ENCODE assay signal across 1 cellular context in the genomic region with DNA sequence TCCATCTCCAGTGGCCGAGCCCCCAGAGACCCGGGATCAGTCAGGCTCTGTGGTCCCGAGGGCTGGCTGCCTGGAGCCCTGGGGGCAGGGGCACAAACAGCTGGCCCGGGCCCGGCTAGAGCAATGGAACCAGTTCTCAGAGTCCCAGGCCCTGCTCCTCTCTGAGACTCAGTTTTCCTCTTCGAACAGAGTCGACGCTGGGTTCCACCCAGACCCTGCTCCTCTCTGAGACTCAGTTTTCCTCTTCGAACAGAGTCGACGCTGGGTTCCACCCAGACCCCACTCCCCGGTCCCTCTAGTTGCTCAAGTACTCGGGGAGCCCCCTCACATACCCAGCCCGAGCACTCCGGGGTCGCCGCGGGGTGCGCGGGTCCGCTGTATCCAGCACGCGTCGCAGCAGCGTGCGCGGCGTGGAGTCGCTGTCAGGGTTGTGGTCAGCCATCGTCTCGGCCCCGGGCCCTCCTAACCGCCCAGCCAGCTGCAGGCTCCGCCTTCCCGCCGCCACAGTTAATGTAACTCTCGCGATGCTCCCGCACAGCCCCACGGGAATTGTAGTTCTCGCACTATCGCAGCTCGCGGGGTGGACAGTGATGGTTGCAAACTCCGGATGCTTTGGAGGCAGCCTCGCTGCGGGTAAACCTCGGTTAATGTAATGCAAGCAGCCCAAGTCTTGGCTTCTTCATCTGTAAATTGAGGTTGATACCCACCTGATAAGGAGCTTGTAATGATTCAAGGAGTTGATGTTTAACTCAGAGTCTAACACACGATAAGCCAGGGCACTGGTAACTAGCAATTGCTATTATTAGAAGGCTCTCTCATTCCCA.
A peak's percentile ranks its signal among the peaks of the same experiment; 100 is the strongest.
TF ChIP-seq lines count a peak whose summit lies in the region.

No MANE protein-coding gene starts in this region.

TF ChIP-seq in WTC11, 78 proteins besides CTCF, POLR2A, EP300 and RAD21 (continued from another document and continues in another):
- TF ChIP-seq, protein P1, sequence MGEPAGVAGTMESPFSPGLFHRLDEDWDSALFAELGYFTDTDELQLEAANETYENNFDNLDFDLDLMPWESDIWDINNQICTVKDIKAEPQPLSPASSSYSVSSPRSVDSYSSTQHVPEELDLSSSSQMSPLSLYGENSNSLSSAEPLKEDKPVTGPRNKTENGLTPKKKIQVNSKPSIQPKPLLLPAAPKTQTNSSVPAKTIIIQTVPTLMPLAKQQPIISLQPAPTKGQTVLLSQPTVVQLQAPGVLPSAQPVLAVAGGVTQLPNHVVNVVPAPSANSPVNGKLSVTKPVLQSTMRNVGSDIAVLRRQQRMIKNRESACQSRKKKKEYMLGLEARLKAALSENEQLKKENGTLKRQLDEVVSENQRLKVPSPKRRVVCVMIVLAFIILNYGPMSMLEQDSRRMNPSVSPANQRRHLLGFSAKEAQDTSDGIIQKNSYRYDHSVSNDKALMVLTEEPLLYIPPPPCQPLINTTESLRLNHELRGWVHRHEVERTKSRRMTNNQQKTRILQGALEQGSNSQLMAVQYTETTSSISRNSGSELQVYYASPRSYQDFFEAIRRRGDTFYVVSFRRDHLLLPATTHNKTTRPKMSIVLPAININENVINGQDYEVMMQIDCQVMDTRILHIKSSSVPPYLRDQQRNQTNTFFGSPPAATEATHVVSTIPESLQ (CRISPR knock-in tag; IDR thresholded peaks at IDR 0.05): no peak
- no peak for TF ChIP-seq NR2C2 (CRISPR knock-in tag; IDR thresholded peaks at IDR 0.05)
- TF ChIP-seq, protein P2, sequence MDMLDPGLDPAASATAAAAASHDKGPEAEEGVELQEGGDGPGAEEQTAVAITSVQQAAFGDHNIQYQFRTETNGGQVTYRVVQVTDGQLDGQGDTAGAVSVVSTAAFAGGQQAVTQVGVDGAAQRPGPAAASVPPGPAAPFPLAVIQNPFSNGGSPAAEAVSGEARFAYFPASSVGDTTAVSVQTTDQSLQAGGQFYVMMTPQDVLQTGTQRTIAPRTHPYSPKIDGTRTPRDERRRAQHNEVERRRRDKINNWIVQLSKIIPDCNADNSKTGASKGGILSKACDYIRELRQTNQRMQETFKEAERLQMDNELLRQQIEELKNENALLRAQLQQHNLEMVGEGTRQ (CRISPR knock-in tag; IDR thresholded peaks at IDR 0.05): no peak
- no peak for TF ChIP-seq ZNF396 (CRISPR knock-in tag; IDR thresholded peaks at IDR 0.05; ENCODE audit: borderline replicate concordance)
- TF ChIP-seq, protein P3, sequence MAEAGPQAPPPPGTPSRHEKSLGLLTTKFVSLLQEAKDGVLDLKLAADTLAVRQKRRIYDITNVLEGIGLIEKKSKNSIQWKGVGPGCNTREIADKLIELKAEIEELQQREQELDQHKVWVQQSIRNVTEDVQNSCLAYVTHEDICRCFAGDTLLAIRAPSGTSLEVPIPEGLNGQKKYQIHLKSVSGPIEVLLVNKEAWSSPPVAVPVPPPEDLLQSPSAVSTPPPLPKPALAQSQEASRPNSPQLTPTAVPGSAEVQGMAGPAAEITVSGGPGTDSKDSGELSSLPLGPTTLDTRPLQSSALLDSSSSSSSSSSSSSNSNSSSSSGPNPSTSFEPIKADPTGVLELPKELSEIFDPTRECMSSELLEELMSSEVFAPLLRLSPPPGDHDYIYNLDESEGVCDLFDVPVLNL (CRISPR knock-in tag; IDR thresholded peaks at IDR 0.05; ENCODE audit: borderline replicate concordance, low read depth): no peak
- TF ChIP-seq ZNF671 (CRISPR knock-in tag; IDR thresholded peaks at IDR 0.05): no peak
- no peak for TF ChIP-seq JUN (CRISPR knock-in tag; IDR thresholded peaks at IDR 0.05)
- no peak for TF ChIP-seq ZNF423 (CRISPR knock-in tag; IDR thresholded peaks at IDR 0.05)
- TF ChIP-seq ZNF416 (CRISPR knock-in tag; IDR thresholded peaks at IDR 0.05): no peak
- TF ChIP-seq, protein P4, sequence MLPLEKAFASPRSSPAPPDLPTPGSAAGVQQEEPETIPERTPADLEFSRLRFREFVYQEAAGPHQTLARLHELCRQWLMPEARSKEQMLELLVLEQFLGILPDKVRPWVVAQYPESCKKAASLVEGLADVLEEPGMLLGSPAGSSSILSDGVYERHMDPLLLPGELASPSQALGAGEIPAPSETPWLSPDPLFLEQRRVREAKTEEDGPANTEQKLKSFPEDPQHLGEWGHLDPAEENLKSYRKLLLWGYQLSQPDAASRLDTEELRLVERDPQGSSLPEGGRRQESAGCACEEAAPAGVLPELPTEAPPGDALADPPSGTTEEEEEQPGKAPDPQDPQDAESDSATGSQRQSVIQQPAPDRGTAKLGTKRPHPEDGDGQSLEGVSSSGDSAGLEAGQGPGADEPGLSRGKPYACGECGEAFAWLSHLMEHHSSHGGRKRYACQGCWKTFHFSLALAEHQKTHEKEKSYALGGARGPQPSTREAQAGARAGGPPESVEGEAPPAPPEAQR (CRISPR knock-in tag; IDR thresholded peaks at IDR 0.05): no peak
- TF ChIP-seq TP53 (CRISPR knock-in tag; IDR thresholded peaks at IDR 0.05): no peak
- TF ChIP-seq, protein P5, sequence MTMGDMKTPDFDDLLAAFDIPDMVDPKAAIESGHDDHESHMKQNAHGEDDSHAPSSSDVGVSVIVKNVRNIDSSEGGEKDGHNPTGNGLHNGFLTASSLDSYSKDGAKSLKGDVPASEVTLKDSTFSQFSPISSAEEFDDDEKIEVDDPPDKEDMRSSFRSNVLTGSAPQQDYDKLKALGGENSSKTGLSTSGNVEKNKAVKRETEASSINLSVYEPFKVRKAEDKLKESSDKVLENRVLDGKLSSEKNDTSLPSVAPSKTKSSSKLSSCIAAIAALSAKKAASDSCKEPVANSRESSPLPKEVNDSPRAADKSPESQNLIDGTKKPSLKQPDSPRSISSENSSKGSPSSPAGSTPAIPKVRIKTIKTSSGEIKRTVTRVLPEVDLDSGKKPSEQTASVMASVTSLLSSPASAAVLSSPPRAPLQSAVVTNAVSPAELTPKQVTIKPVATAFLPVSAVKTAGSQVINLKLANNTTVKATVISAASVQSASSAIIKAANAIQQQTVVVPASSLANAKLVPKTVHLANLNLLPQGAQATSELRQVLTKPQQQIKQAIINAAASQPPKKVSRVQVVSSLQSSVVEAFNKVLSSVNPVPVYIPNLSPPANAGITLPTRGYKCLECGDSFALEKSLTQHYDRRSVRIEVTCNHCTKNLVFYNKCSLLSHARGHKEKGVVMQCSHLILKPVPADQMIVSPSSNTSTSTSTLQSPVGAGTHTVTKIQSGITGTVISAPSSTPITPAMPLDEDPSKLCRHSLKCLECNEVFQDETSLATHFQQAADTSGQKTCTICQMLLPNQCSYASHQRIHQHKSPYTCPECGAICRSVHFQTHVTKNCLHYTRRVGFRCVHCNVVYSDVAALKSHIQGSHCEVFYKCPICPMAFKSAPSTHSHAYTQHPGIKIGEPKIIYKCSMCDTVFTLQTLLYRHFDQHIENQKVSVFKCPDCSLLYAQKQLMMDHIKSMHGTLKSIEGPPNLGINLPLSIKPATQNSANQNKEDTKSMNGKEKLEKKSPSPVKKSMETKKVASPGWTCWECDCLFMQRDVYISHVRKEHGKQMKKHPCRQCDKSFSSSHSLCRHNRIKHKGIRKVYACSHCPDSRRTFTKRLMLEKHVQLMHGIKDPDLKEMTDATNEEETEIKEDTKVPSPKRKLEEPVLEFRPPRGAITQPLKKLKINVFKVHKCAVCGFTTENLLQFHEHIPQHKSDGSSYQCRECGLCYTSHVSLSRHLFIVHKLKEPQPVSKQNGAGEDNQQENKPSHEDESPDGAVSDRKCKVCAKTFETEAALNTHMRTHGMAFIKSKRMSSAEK (CRISPR knock-in tag; IDR thresholded peaks at IDR 0.05; ENCODE audit: borderline replicate concordance): no peak
- TF ChIP-seq ZNF232 (CRISPR knock-in tag; IDR thresholded peaks at IDR 0.05): no peak
- TF ChIP-seq TEAD4 (CRISPR knock-in tag; IDR thresholded peaks at IDR 0.05): no peak
- no peak for TF ChIP-seq FOXJ3 (CRISPR knock-in tag; IDR thresholded peaks at IDR 0.05; ENCODE audit: borderline replicate concordance)
- TF ChIP-seq RORB (CRISPR knock-in tag; IDR thresholded peaks at IDR 0.05): no peak
- TF ChIP-seq, protein P6, sequence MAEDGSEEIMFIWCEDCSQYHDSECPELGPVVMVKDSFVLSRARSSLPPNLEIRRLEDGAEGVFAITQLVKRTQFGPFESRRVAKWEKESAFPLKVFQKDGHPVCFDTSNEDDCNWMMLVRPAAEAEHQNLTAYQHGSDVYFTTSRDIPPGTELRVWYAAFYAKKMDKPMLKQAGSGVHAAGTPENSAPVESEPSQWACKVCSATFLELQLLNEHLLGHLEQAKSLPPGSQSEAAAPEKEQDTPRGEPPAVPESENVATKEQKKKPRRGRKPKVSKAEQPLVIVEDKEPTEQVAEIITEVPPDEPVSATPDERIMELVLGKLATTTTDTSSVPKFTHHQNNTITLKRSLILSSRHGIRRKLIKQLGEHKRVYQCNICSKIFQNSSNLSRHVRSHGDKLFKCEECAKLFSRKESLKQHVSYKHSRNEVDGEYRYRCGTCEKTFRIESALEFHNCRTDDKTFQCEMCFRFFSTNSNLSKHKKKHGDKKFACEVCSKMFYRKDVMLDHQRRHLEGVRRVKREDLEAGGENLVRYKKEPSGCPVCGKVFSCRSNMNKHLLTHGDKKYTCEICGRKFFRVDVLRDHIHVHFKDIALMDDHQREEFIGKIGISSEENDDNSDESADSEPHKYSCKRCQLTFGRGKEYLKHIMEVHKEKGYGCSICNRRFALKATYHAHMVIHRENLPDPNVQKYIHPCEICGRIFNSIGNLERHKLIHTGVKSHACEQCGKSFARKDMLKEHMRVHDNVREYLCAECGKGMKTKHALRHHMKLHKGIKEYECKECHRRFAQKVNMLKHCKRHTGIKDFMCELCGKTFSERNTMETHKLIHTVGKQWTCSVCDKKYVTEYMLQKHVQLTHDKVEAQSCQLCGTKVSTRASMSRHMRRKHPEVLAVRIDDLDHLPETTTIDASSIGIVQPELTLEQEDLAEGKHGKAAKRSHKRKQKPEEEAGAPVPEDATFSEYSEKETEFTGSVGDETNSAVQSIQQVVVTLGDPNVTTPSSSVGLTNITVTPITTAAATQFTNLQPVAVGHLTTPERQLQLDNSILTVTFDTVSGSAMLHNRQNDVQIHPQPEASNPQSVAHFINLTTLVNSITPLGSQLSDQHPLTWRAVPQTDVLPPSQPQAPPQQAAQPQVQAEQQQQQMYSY (CRISPR knock-in tag; IDR thresholded peaks at IDR 0.05): no peak
- TF ChIP-seq ZNF317 (CRISPR knock-in tag; IDR thresholded peaks at IDR 0.05; ENCODE audit: borderline replicate concordance, low read depth): no peak
- TF ChIP-seq PRRX2 (CRISPR knock-in tag; IDR thresholded peaks at IDR 0.05): no peak
- TF ChIP-seq, protein P7, sequence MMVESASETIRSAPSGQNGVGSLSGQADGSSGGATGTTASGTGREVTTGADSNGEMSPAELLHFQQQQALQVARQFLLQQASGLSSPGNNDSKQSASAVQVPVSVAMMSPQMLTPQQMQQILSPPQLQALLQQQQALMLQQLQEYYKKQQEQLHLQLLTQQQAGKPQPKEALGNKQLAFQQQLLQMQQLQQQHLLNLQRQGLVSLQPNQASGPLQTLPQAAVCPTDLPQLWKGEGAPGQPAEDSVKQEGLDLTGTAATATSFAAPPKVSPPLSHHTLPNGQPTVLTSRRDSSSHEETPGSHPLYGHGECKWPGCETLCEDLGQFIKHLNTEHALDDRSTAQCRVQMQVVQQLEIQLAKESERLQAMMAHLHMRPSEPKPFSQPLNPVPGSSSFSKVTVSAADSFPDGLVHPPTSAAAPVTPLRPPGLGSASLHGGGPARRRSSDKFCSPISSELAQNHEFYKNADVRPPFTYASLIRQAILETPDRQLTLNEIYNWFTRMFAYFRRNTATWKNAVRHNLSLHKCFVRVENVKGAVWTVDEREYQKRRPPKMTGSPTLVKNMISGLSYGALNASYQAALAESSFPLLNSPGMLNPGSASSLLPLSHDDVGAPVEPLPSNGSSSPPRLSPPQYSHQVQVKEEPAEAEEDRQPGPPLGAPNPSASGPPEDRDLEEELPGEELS (CRISPR knock-in tag; IDR thresholded peaks at IDR 0.05): peak; percentile 63; the same call in 1 of the 2 replicates
- peak; percentile 69 for TF ChIP-seq SP1 (CRISPR knock-in tag; conservative IDR thresholded peaks at IDR 0.05)
- no peak for TF ChIP-seq NR1H2 (CRISPR knock-in tag; IDR thresholded peaks at IDR 0.05)
- TF ChIP-seq, protein P8, sequence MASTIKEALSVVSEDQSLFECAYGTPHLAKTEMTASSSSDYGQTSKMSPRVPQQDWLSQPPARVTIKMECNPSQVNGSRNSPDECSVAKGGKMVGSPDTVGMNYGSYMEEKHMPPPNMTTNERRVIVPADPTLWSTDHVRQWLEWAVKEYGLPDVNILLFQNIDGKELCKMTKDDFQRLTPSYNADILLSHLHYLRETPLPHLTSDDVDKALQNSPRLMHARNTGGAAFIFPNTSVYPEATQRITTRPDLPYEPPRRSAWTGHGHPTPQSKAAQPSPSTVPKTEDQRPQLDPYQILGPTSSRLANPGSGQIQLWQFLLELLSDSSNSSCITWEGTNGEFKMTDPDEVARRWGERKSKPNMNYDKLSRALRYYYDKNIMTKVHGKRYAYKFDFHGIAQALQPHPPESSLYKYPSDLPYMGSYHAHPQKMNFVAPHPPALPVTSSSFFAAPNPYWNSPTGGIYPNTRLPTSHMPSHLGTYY (CRISPR knock-in tag; IDR thresholded peaks at IDR 0.05): no peak
- TF ChIP-seq RELA (CRISPR knock-in tag; IDR thresholded peaks at IDR 0.05; ENCODE audit: borderline replicate concordance): no peak
- TF ChIP-seq, protein P9, sequence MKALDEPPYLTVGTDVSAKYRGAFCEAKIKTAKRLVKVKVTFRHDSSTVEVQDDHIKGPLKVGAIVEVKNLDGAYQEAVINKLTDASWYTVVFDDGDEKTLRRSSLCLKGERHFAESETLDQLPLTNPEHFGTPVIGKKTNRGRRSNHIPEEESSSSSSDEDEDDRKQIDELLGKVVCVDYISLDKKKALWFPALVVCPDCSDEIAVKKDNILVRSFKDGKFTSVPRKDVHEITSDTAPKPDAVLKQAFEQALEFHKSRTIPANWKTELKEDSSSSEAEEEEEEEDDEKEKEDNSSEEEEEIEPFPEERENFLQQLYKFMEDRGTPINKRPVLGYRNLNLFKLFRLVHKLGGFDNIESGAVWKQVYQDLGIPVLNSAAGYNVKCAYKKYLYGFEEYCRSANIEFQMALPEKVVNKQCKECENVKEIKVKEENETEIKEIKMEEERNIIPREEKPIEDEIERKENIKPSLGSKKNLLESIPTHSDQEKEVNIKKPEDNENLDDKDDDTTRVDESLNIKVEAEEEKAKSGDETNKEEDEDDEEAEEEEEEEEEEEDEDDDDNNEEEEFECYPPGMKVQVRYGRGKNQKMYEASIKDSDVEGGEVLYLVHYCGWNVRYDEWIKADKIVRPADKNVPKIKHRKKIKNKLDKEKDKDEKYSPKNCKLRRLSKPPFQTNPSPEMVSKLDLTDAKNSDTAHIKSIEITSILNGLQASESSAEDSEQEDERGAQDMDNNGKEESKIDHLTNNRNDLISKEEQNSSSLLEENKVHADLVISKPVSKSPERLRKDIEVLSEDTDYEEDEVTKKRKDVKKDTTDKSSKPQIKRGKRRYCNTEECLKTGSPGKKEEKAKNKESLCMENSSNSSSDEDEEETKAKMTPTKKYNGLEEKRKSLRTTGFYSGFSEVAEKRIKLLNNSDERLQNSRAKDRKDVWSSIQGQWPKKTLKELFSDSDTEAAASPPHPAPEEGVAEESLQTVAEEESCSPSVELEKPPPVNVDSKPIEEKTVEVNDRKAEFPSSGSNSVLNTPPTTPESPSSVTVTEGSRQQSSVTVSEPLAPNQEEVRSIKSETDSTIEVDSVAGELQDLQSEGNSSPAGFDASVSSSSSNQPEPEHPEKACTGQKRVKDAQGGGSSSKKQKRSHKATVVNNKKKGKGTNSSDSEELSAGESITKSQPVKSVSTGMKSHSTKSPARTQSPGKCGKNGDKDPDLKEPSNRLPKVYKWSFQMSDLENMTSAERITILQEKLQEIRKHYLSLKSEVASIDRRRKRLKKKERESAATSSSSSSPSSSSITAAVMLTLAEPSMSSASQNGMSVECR (CRISPR knock-in tag; IDR thresholded peaks at IDR 0.05; ENCODE audit: borderline replicate concordance): peak; percentile 90; the same call in 1 of the 2 replicates
- no peak for TF ChIP-seq EMX1 (CRISPR knock-in tag; IDR thresholded peaks at IDR 0.05)
- TF ChIP-seq SOX15 (CRISPR knock-in tag; IDR thresholded peaks at IDR 0.05): no peak
- TF ChIP-seq, protein P10, sequence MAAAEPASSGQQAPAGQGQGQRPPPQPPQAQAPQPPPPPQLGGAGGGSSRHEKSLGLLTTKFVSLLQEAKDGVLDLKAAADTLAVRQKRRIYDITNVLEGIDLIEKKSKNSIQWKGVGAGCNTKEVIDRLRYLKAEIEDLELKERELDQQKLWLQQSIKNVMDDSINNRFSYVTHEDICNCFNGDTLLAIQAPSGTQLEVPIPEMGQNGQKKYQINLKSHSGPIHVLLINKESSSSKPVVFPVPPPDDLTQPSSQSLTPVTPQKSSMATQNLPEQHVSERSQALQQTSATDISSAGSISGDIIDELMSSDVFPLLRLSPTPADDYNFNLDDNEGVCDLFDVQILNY (CRISPR knock-in tag; IDR thresholded peaks at IDR 0.05): peak; percentile 92
